ENCODE assay signal across 8 cellular contexts in genomic region chr13:77519396-77519795, GRCh38. TPM values are rescaled to one million over a fixed set of nuclear protein-coding genes. Genes with fewer than 3 reads are reported as not detected.
"Had no signal": no experiment of that assay in that cellular context is flagged by ENCODE, and none has a peak within 500 bp of the region (broad histone marks: within the 10 kb centered on the region; RNA-seq: fewer than 3 reads in every experiment).

No MANE protein-coding gene starts in this region.

RNA-seq across cellular contexts. Expression of gene SCEL, which starts 16.1 kb away (rescaled TPM):
- total RNA-seq: OCI-LY7, Peyer's patch, Right ventricle myocardium inferior, Right ventricle myocardium superior, RPMI7951, SJCRH30, SJSA1, SK-MEL-5 had no signal
